8 cellular contexts compared by ENCODE assay signal in genomic region chr4:158172558-158173258, GRCh38. TPM values are rescaled to one million over a fixed set of nuclear protein-coding genes. Genes with fewer than 3 reads are reported as not detected.
DNase-seq lines count a peak whose midpoint lies in the region; ATAC-seq, FAIRE-seq and TF ChIP-seq lines count a peak whose summit lies in the region.

Gene GASK1B, minus strand, starts transcription at chr4:158173025. Its CDS starts 1,650 bp downstream, at chr4:158171375.

- peak; percentile 65 for TF ChIP-seq CTCF in HepG2 (CRISPR knock-in tag; IDR thresholded peaks at IDR 0.05)
- peak; percentile 50 to 79 (median 66) for TF ChIP-seq CTCF in tibial nerve (IDR thresholded peaks at IDR 0.05)

- 3% methylated on average over 11 of the region's 11 CpGs for WGBS in HepG2 (ENCODE audit: low lambda C conversion rate)
- 3 to 4% methylated on average over 11 of the region's 11 CpGs for WGBS in tibial nerve, 2 donors

- TF ChIP-seq EP300 in HepG2 (IDR thresholded peaks at IDR 0.05; ENCODE audit: low read depth in 2 of 2, low read length in 2 of 2) = peak in 1 of 2 experiments; percentile 38; a peak in 1 of 4 replicates
- no peak for TF ChIP-seq EP300 in HepG2 (CRISPR knock-in tag; IDR thresholded peaks at IDR 0.05; ENCODE audit: borderline replicate concordance)
- peak in 1 of 2 donors; percentile 35 for TF ChIP-seq EP300 in tibial nerve (IDR thresholded peaks at IDR 0.05)

- H3K9me3 ChIP-seq in HepG2 (ENCODE audit: low read length) = no peaks in the 10 kb centered on the region
- no peaks in the 10 kb centered on the region for H3K9me3 ChIP-seq in tibial nerve

- CTCF ChIA-PET in HepG2 (lab: Yijun Ruan, JAX; ENCODE audit: low intra/inter-chr PET ratio, low total read pairs) = interaction anchor here (1.7 to 3.7 kb wide), 2 partner anchors 181 to 194 kb away, joined by 3 to 50 read pairs; no protein-coding TSS in a partner anchor

- peak within 1 kb of the TSS; percentile 76 for H3K9ac ChIP-seq in HepG2 (ENCODE audit: insufficient read depth, low read depth, low read length)

- intact Hi-C loops in HepG2 (cut with micrococcal nuclease; ENCODE audit: unreplicated experiment) = loop anchor here (1.0 to 10.0 kb wide), 4 partner anchors 83 to 658 kb away; no protein-coding TSS in a partner anchor

- peaks cover 54% of the 10 kb centered on the region for H3K79me2 ChIP-seq in HepG2 (ENCODE audit: insufficient read depth, low read length)

- no TSS peak for BruUV-seq in HepG2 (replicated peaks; lab: Mats Ljungman, UMichigan)

- H3K27me3 ChIP-seq in HepG2 (ENCODE audit: control insufficient read depth in 1 of 2, insufficient read depth in 2 of 2, low read length in 2 of 2) (no peaks in the 10 kb centered on the region), tibial nerve (no peaks in the 10 kb centered on the region)

- H4K20me1 ChIP-seq in HepG2 (ENCODE audit: insufficient read depth, low read length) = no peaks in the 10 kb centered on the region; the same call in 1 of the 2 replicates

- H3K36me3 ChIP-seq in HepG2 (replicated peaks in 1 of 2; ENCODE audit: control insufficient read depth in 1 of 2, insufficient read depth in 2 of 2, low read length in 2 of 2) = peaks cover 0 to 1% of the 10 kb centered on the region in 2 experiments; a peak in 2 of 5 replicates
- no peaks in the 10 kb centered on the region for H3K36me3 ChIP-seq in tibial nerve

- POLR2A ChIA-PET in HepG2 (lab: Yijun Ruan, JAX) = interaction anchor here (2.7 kb wide), 1 partner anchor 179 kb away, joined by 25 read pairs; no protein-coding TSS in a partner anchor

- TF ChIP-seq POLR2A in HepG2 (IDR thresholded peaks at IDR 0.05; ENCODE audit: insufficient read depth in 1 of 2, low read depth in 2 of 2, low read length in 2 of 2) = no peak
- no peak for TF ChIP-seq POLR2A in tibial nerve (IDR thresholded peaks at IDR 0.05)

- FAIRE-seq in colon (lab: Jason Lieb, UNC) (peak; percentile 86), HepG2 (lab: Jason Lieb, UNC) (peak; percentile 81)

- H3K27ac ChIP-seq in HepG2 (ENCODE audit: extremely low read length, insufficient read depth, low read length) = peak within 1 kb of the TSS; percentile 79
- peak within 1 kb of the TSS; percentile 72 to 93 (median 85) for H3K27ac ChIP-seq in tibial nerve

- peak within 1 kb of the TSS; percentile 72 for H3K4me2 ChIP-seq in HepG2 (ENCODE audit: low read depth, low read length)

- peak within 1 kb of the TSS; percentile 87 for H2AFZ ChIP-seq in HepG2 (ENCODE audit: low read length)

- H3K4me1 ChIP-seq in HepG2 (ENCODE audit: insufficient read depth, low read length) (peaks cover 73% of the 10 kb centered on the region), tibial nerve (peaks cover 0 to 48% (median 10%) of the 10 kb centered on the region in 4 donors)

- in situ Hi-C loops in HepG2 (cut with HindIII; ENCODE audit: extremely low pct_ligation_motif_present, low pct_unique_long_range_greater_than_20kb) = loop anchor here (5.0 kb wide), 1 partner anchor 180 kb away; no protein-coding TSS in a partner anchor

- H3K4me3 ChIP-seq in HepG2 (replicated peaks in 1 of 3; ENCODE audit: insufficient read depth in 1 of 3, low read depth in 2 of 3, low read length in 3 of 3) (peak within 1 kb of the TSS; percentile 73 to 87 (median 78)), tibial nerve (peak within 1 kb of the TSS; percentile 27 to 59 (median 56))

- TF ChIP-seq RAD21 in HepG2 (CRISPR knock-in tag; IDR thresholded peaks at IDR 0.05) = peak; percentile 34; the same call in 1 of the 2 replicates

- peak; percentile 64 for ATAC-seq in HG02870 (IDR thresholded peaks at IDR 0.05; ENCODE audit: unreplicated experiment)
- ATAC-seq in HepG2 = peak; percentile 58
- no peak for ATAC-seq in HG02763 (IDR thresholded peaks at IDR 0.05; ENCODE audit: unreplicated experiment)

- peak; percentile 68 for DNase-seq in ELR (ENCODE audit: low read depth)
- DNase-seq in NOMO-1 treated with DMSO at 0.1 percent for 48 hours (lab: John Stamatoyannopoulos, UW; ENCODE audit: unreplicated experiment) = peak; percentile 66
- DNase-seq in HepG2 (ENCODE audit: low spot score) = peak; percentile 81
- peak; percentile 23 to 75 for DNase-seq in tibial nerve (ENCODE audit: low spot score in 2 of 2)
- no peak for DNase-seq in NCI-H2107 (lab: John Stamatoyannopoulos, UW)

TF ChIP-seq in HepG2, 621 proteins besides CTCF, POLR2A, EP300 and RAD21 (continues in another document):
- TF ChIP-seq POLR2G (IDR thresholded peaks at IDR 0.05; ENCODE audit: low read depth, low read length) (peak; percentile 50; the same call in 1 of the 2 replicates), ASH2L (IDR thresholded peaks at IDR 0.05; ENCODE audit: insufficient read length, low read depth, low read length) (peak; percentile 77), ZNF605 (CRISPR knock-in tag; IDR thresholded peaks at IDR 0.05) (0 out of 2 replicates have a peak, but pooled peaks have one; percentile 33), SOX5 (CRISPR knock-in tag; IDR thresholded peaks at IDR 0.05; ENCODE audit: borderline replicate concordance) (peak; percentile 60; the same call in 1 of the 2 replicates), PRDM4 (CRISPR knock-in tag; IDR thresholded peaks at IDR 0.05; ENCODE audit: borderline replicate concordance) (no peak), BRD4 (CRISPR knock-in tag; IDR thresholded peaks at IDR 0.05) (no peak), ZNF780A (CRISPR knock-in tag; IDR thresholded peaks at IDR 0.05) (no peak), NFYB (CRISPR knock-in tag; IDR thresholded peaks at IDR 0.05) (peak; percentile 71), GATAD2A (CRISPR knock-in tag; IDR thresholded peaks at IDR 0.05) (peak; percentile 68), ZMYM4 (CRISPR knock-in tag; IDR thresholded peaks at IDR 0.05) (peak; percentile 87), ELF3 (CRISPR knock-in tag; IDR thresholded peaks at IDR 0.05) (0 out of 2 replicates have a peak, but pooled peaks have one; percentile 31), CREM (IDR thresholded peaks at IDR 0.05) (peak; percentile 30; the same call in 1 of the 2 replicates), CREM (CRISPR knock-in tag; IDR thresholded peaks at IDR 0.05) (no peak), ZNF652 (CRISPR knock-in tag; IDR thresholded peaks at IDR 0.05; ENCODE audit: borderline replicate concordance, low read depth) (peak; percentile 88)
- TF ChIP-seq, protein P1, sequence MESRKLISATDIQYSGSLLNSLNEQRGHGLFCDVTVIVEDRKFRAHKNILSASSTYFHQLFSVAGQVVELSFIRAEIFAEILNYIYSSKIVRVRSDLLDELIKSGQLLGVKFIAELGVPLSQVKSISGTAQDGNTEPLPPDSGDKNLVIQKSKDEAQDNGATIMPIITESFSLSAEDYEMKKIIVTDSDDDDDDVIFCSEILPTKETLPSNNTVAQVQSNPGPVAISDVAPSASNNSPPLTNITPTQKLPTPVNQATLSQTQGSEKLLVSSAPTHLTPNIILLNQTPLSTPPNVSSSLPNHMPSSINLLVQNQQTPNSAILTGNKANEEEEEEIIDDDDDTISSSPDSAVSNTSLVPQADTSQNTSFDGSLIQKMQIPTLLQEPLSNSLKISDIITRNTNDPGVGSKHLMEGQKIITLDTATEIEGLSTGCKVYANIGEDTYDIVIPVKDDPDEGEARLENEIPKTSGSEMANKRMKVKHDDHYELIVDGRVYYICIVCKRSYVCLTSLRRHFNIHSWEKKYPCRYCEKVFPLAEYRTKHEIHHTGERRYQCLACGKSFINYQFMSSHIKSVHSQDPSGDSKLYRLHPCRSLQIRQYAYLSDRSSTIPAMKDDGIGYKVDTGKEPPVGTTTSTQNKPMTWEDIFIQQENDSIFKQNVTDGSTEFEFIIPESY (CRISPR knock-in tag; IDR thresholded peaks at IDR 0.05) = no peak

RNA-seq across cellular contexts. Expression of gene GASK1B, which starts in this region (rescaled TPM):
- total RNA-seq in HepG2 (2016; rRNA removed; fragmentation: Illumina TruSeq; extraction: Trizol) = 40.4 and 50.0 TPM in 2 replicates
- 2.5 and 3.1 TPM in 2 replicates for total RNA-seq in HepG2 (2016; cell fraction: cytosol; rRNA removed; fragmentation: Illumina TruSeq; extraction: Trizol; ENCODE audit: low read depth)
- 35.3 and 52.8 TPM in 2 replicates for total RNA-seq in HepG2 (2016; cell fraction: insoluble cytoplasmic fraction; rRNA removed; fragmentation: Illumina TruSeq; extraction: Trizol)
- 13.1 and 13.2 TPM in 2 replicates for total RNA-seq in HepG2 (2016; cell fraction: membrane; rRNA removed; fragmentation: Illumina TruSeq; extraction: Trizol)
- total RNA-seq in HepG2 (2016; cell fraction: nucleus; rRNA removed; fragmentation: Illumina TruSeq; extraction: Trizol) = 56.3 and 57.2 TPM in 2 replicates
- 23.0 and 29.1 TPM in 2 replicates for polyA plus RNA-seq in HepG2 (2011; rRNA removed)
- polyA plus RNA-seq in HepG2 (2011; cell fraction: cytosol; rRNA removed) = 16.9 and 19.4 TPM in 2 replicates
- polyA plus RNA-seq in HepG2 (2011; cell fraction: nucleus; rRNA removed) = 20.4 and 23.5 TPM in 2 replicates
- 24.3 and 25.1 TPM in 2 replicates for polyA plus RNA-seq in HepG2 (2012)
- 1.6 and 1.7 TPM in 2 replicates for polyA plus RNA-seq in HepG2 (2016; cell fraction: cytosol; fragmentation: Illumina TruSeq; extraction: Trizol; ENCODE audit: low read depth)
- 38.9 and 44.5 TPM in 2 replicates for polyA plus RNA-seq in HepG2 (2016; cell fraction: insoluble cytoplasmic fraction; fragmentation: Illumina TruSeq; extraction: Trizol; ENCODE audit: low read depth)
- polyA plus RNA-seq in HepG2 (2016; cell fraction: membrane; fragmentation: Illumina TruSeq; extraction: Trizol; ENCODE audit: low read depth) = 5.1 and 6.2 TPM in 2 replicates
- polyA plus RNA-seq in HepG2 (2016; cell fraction: nucleus; fragmentation: Illumina TruSeq; extraction: Trizol; ENCODE audit: insufficient read depth, low read depth) = 47.6 and 48.5 TPM in 2 replicates
- 0.05 and 56.5 TPM in 2 replicates for polyA minus RNA-seq in HepG2 (2011; rRNA and poly(A)+ RNA removed; ENCODE audit: low replicate concordance)
- polyA minus RNA-seq in HepG2 (2011; cell fraction: cytosol; rRNA and poly(A)+ RNA removed) = 51.6 and 55.0 TPM in 2 replicates
- polyA minus RNA-seq in HepG2 (2011; cell fraction: nucleus; rRNA and poly(A)+ RNA removed) = 104 and 111 TPM in 2 replicates
- total RNA-seq in tibial nerve = 10 to 100 TPM; 44.1 to 72.0 (median 61.0) TPM
